Comparison of ENCODE assay signal across 8 cellular contexts in the genomic region with DNA sequence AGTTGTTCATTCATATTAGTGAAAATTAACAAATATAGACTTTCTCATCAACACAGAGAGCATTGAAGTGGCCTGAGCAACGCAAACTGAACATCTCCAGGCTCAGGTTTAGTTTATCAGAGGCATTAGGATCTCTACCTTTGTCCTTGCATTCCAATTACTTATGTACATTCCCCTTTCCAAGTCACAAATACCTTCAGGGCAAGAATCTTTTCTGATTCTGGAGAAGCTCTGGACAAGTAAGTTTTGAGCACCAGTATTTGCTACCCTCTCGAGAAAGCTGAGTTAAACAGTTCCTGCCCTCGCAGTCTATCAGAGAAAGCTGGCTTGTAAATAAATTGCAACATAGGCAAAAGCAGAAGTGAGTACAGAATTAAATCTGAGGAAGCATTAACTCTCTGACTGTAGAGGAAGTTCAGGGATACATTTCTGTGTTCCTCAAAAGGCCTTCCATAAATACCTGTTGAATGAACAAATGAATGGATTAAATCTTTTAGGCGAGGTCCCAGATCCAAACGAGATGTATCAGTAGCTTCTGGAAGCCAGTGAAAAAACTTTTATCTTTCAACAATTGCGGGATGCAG. TPM values are rescaled to one million over a fixed set of nuclear protein-coding genes. Genes with fewer than 3 reads are reported as not detected.
DNase-seq lines count a peak whose midpoint lies in the region; ATAC-seq and TF ChIP-seq lines count a peak whose summit lies in the region.

No MANE protein-coding gene starts in this region.

- H3K4me1 Mint-ChIP-seq in activated CD4-positive, alpha-beta memory T cell treated with anti-CD3 and anti-CD28 coated beads for 36 hours (ENCODE audit: low read depth), result peaks cover 36% of the 10 kb centered on the region

- H2AFZ ChIP-seq in ACC112 (ENCODE audit: low read length, unreplicated experiment), result peak overlapping the region; percentile 77
- H2AFZ ChIP-seq in smooth muscle cell (ENCODE audit: low read depth), result no peak overlapping the region

- H3K4me1 ChIP-seq in ACC112 (ENCODE audit: control insufficient read depth, insufficient read depth, low read length, unreplicated experiment) (peaks cover 32% of the 10 kb centered on the region), HAP-1 (peaks cover 15% of the 10 kb centered on the region), iPS DF 6.9 (ENCODE audit: control insufficient read depth, insufficient read depth, low read length) (no peaks in the 10 kb centered on the region), smooth muscle cell (ENCODE audit: low read depth) (peaks cover 33% of the 10 kb centered on the region)

- peaks cover 10% of the 10 kb centered on the region for H3F3A ChIP-seq in smooth muscle cell (ENCODE audit: low read depth)

- H3K79me2 ChIP-seq in ACC112 (ENCODE audit: control insufficient read depth, insufficient read depth, low read length, unreplicated experiment) (peaks cover 56% of the 10 kb centered on the region), smooth muscle cell (ENCODE audit: low read depth) (peaks cover 55% of the 10 kb centered on the region)

- H3K27me3 ChIP-seq in ACC112 (ENCODE audit: insufficient read depth, low read length) (no peaks in the 10 kb centered on the region), HAP-1 (ENCODE audit: low read depth) (no peaks in the 10 kb centered on the region), iPS DF 6.9 (ENCODE audit: control insufficient read depth, insufficient read depth, low read length) (no peaks in the 10 kb centered on the region), smooth muscle cell (ENCODE audit: low read depth) (no peaks in the 10 kb centered on the region)

- peak overlapping the region; percentile 69; the same call in 1 of the 2 replicates for H3K27ac ChIP-seq in ACC112 (ENCODE audit: low read depth, low read length)
- H3K27ac ChIP-seq in iPS DF 6.9 (ENCODE audit: low read length), result no peak overlapping the region
- peak overlapping the region; percentile 98 for H3K27ac ChIP-seq in smooth muscle cell (ENCODE audit: low read depth)

- WGBS in iPS DF 6.9 (ENCODE audit: insufficient coverage, insufficient read length), result no CpG with 5 or more reads among the region's 6 CpGs
- 9% methylated on average over 6 of the region's 6 CpGs for WGBS in smooth muscle cell (ENCODE audit: low lambda C conversion rate)

- H3K4me3 Mint-ChIP-seq in activated CD4-positive, alpha-beta memory T cell treated with anti-CD3 and anti-CD28 coated beads for 36 hours, result peak overlapping the region; percentile 91

- H3K4me3 ChIP-seq in ACC112 (ENCODE audit: low read depth, low read length) (peak overlapping the region; percentile 81), HAP-1 (peak overlapping the region; percentile 69), iPS DF 6.9 (ENCODE audit: low read length) (peak overlapping the region; percentile 58; the same call in 1 of the 2 replicates), smooth muscle cell (peak overlapping the region; percentile 64)

- POLR2A ChIA-PET in activated CD4-positive, alpha-beta memory T cell treated with anti-CD3 and anti-CD28 coated beads for 36 hours (lab: Charles Lee), result interaction anchor here (0.7 kb wide), 1 partner anchor 620 kb away, joined by 3 read pairs; no protein-coding TSS in a partner anchor

- ATAC-seq in GM18519 (IDR thresholded peaks at IDR 0.05; ENCODE audit: low FRiP score, unreplicated experiment) (no peak), HG02571 (IDR thresholded peaks at IDR 0.05; ENCODE audit: unreplicated experiment) (no peak), HG03457 (IDR thresholded peaks at IDR 0.05; ENCODE audit: unreplicated experiment) (no peak)

- H3K9ac ChIP-seq in smooth muscle cell (ENCODE audit: low read depth), result peak overlapping the region; percentile 97

- CTCF ChIA-PET in activated CD4-positive, alpha-beta memory T cell treated with anti-CD3 and anti-CD28 coated beads for 36 hours (lab: Charles Lee), result interaction anchor here (6.1 kb wide), 1 partner anchor 10 kb away, joined by 36 read pairs; no protein-coding TSS in a partner anchor

- H3K9me3 Mint-ChIP-seq in activated CD4-positive, alpha-beta memory T cell treated with anti-CD3 and anti-CD28 coated beads for 36 hours, result no peaks in the 10 kb centered on the region

- no peak overlapping the region for H3K27ac Mint-ChIP-seq in activated CD4-positive, alpha-beta memory T cell treated with anti-CD3 and anti-CD28 coated beads for 36 hours

- in situ Hi-C loops in HAP-1 (cut with MboI; ENCODE audit: low sequenced_read_pairs), result no loop called here

- intact Hi-C loops in activated CD4-positive, alpha-beta memory T cell treated with anti-CD3 and anti-CD28 coated beads for 36 hours (cut with micrococcal nuclease), result loop anchor here (2.0 to 10.0 kb wide), 3 partner anchors 219 to 442 kb away; a partner anchor contains a TSS

- H3K9me3 ChIP-seq in HAP-1 (peaks cover 3% of the 10 kb centered on the region), iPS DF 6.9 (ENCODE audit: control insufficient read depth, insufficient read depth, low read length) (no peaks in the 10 kb centered on the region), smooth muscle cell (replicated peaks; ENCODE audit: low read depth) (no peaks in the 10 kb centered on the region)

- peaks cover 52% of the 10 kb centered on the region for H4K20me1 ChIP-seq in smooth muscle cell (ENCODE audit: low read depth)

- H3K36me3 Mint-ChIP-seq in activated CD4-positive, alpha-beta memory T cell treated with anti-CD3 and anti-CD28 coated beads for 36 hours, result peaks cover 5% of the 10 kb centered on the region

- DNase-seq in HAP-1 (ENCODE audit: low spot score in 2 of 2), result peak in 1 of 2 experiments; percentile 35
- DNase-seq in activated CD4-positive, alpha-beta memory T cell treated with anti-CD3 and anti-CD28 coated beads for 36 hours, result no peak
- DNase-seq in iPS DF 6.9 (ENCODE audit: low read depth, low spot score), result no peak
- no peak for DNase-seq in smooth muscle cell (lab: John Stamatoyannopoulos, UW; ENCODE audit: unreplicated experiment)

- TF ChIP-seq CTCF in smooth muscle cell (IDR thresholded peaks at IDR 0.05; ENCODE audit: borderline replicate concordance, insufficient read depth, poor library complexity, severe bottlenecking), result no peak

- H3K27me3 Mint-ChIP-seq in activated CD4-positive, alpha-beta memory T cell treated with anti-CD3 and anti-CD28 coated beads for 36 hours, result no peaks in the 10 kb centered on the region

- peak overlapping the region; percentile 96 for H3K4me2 ChIP-seq in smooth muscle cell

- H3K36me3 ChIP-seq in ACC112 (ENCODE audit: insufficient read depth, low read length), result no peaks in the 10 kb centered on the region
- no peaks in the 10 kb centered on the region for H3K36me3 ChIP-seq in HAP-1 (replicated peaks)
- H3K36me3 ChIP-seq in iPS DF 6.9 (ENCODE audit: control insufficient read depth, insufficient read depth, low read length), result no peaks in the 10 kb centered on the region
- no peaks in the 10 kb centered on the region for H3K36me3 ChIP-seq in smooth muscle cell (ENCODE audit: low read depth)

RNA-seq across cellular contexts. Expression of a gene that starts 1.2 kb away (rescaled TPM):
- total RNA-seq in activated CD4-positive, alpha-beta memory T cell treated with anti-CD3 and anti-CD28 coated beads for 36 hours, result 10 to 100 TPM; 10.4 to 10.7 TPM
- 13.4 and 14.9 TPM in 2 replicates for total RNA-seq in smooth muscle cell
- 7.4 and 7.7 TPM in 2 replicates for polyA plus RNA-seq in smooth muscle cell
